Comparison of ENCODE assay signal across 23 cellular contexts in the genomic region with DNA sequence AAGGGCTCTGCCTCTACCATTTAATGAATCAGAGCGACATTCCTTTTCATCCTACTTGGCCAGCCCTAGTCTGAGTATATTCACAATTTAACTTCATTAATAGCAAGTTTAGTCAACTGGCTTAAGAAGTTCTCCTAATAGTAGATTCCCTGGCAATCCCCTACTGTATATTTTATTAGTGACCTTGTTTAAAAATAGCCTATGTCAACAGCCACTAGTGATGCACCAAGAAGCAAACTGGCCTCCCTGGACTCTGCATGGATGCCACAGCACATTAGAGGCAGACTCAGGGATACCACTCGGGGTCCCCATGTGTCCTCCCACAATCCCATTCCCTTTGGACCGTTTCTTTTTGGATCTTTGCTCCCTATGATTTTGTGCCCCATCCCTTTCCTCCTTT.
"Had no signal": no experiment of that assay in that cellular context is flagged by ENCODE, and none has a peak within 500 bp of the region (broad histone marks: within the 10 kb centered on the region; RNA-seq: fewer than 3 reads in every experiment).

No MANE protein-coding gene starts in this region.

- H3K27me3 Mint-ChIP-seq: activated B cell treated with CpG ODN at 0.5 μM for 24 hours; activated CD4-positive, alpha-beta T cell treated with anti-CD3 and anti-CD28 coated beads, Interleukin-2, amount 10 ng/mL, durations not matched to agents 24 days and 14 days; activated naive CD4-positive, alpha-beta T cell treated with anti-CD3 and anti-CD28 coated beads, Interleukin-2, amount 50 U/mL, for 24 hours had no signal

- H3K36me3 Mint-ChIP-seq: activated naive CD4-positive, alpha-beta T cell treated with anti-CD3 and anti-CD28 coated beads, Interleukin-2, amount 50 U/mL, for 24 hours had no signal

- H3K4me3 Mint-ChIP-seq: activated B cell treated with CpG ODN at 0.5 μM for 24 hours; activated CD4-positive, alpha-beta T cell treated with anti-CD3 and anti-CD28 coated beads, Interleukin-2, amount 10 ng/mL, durations not matched to agents 24 days and 14 days; activated naive CD4-positive, alpha-beta T cell treated with anti-CD3 and anti-CD28 coated beads, Interleukin-2, amount 50 U/mL, for 24 hours; activated T-cell treated with anti-CD3 and anti-CD28 coated beads, Interleukin-2, amount 50 U/mL, for 72 hours had no signal

- H3K27me3 ChIP-seq: ascending aorta, body of pancreas, MG63, Peyer's patch had no signal

- H3K4me3 ChIP-seq: ascending aorta, body of pancreas, MG63, Peyer's patch had no signal

- H3K27ac ChIP-seq: ascending aorta, body of pancreas, Peyer's patch had no signal

- H3K27ac Mint-ChIP-seq: activated B cell treated with CpG ODN at 0.5 μM for 24 hours; activated CD4-positive, alpha-beta T cell treated with anti-CD3 and anti-CD28 coated beads, Interleukin-2, amount 10 ng/mL, durations not matched to agents 24 days and 14 days; activated naive CD4-positive, alpha-beta T cell treated with anti-CD3 and anti-CD28 coated beads, Interleukin-2, amount 50 U/mL, for 24 hours; activated T-cell treated with anti-CD3 and anti-CD28 coated beads, Interleukin-2, amount 50 U/mL, for 72 hours; activated T-helper 2 cell treated with anti-CD3 and anti-CD28 coated beads, Interferon-gamma antibody, Interleukin-2, Interleukin-4, amounts not matched to agents 10 μg/mL and 5 μg/mL and 100 μg/mL, durations not matched to agents 14 hours and 24 hours and 36 hours had no signal

- H3K4me1 Mint-ChIP-seq: activated B cell treated with CpG ODN at 0.5 μM for 24 hours; activated naive CD4-positive, alpha-beta T cell treated with anti-CD3 and anti-CD28 coated beads, Interleukin-2, amount 50 U/mL, for 24 hours had no signal

- H3K36me3 ChIP-seq: ascending aorta, Peyer's patch had no signal

- H3K9me3 Mint-ChIP-seq: activated B cell treated with CpG ODN at 0.5 μM for 24 hours; activated naive CD4-positive, alpha-beta T cell treated with anti-CD3 and anti-CD28 coated beads, Interleukin-2, amount 50 U/mL, for 24 hours had no signal

- H3K9me3 ChIP-seq: ascending aorta, body of pancreas, MG63, Peyer's patch had no signal

- H3K4me1 ChIP-seq: body of pancreas, Peyer's patch had no signal

- ATAC-seq: activated T-cell treated with anti-CD3 and anti-CD28 coated beads, Interleukin-2, amount 50 U/mL, for 72 hours; body of pancreas had no signal

- DNase-seq: activated B cell treated with CpG ODN at 0.5 μM for 24 hours; activated CD4-positive, alpha-beta T cell treated with anti-CD3 and anti-CD28 coated beads for 1 hour; activated CD4-positive, alpha-beta T cell treated with anti-CD3 and anti-CD28 coated beads, Interleukin-2, amount 10 ng/mL, durations not matched to agents 24 days and 14 days; activated CD4-positive, alpha-beta T cell treated with anti-CD3 and anti-CD28 coated beads, Interleukin-2, amount 50 U/mL, for 48 hours; activated T-cell treated with anti-CD3 and anti-CD28 coated beads for 4 hours; activated T-cell treated with anti-CD3 and anti-CD28 coated beads, Interleukin-2, amount 50 U/mL, for 72 hours; body of pancreas; MG63; MV-4-11; NCI-H1105; NCI-H1436; NCI-H1694 treated with DMSO at 0.1 percent for 48 hours; NCI-H2029 treated with DMSO at 0.1 percent for 48 hours; NCI-H510A treated with DMSO at 0.1 percent for 48 hours; NCI-H69; NK-92 treated with Interleukin-12 subunit alpha and Interleukin-12 subunit beta, amount 100 ng/mL, for 24 hours; OCI-M1; Peyer's patch; SIG-M5; T1000 had no signal
